ENCODE assay signal across 15 cellular contexts in the genomic region with DNA sequence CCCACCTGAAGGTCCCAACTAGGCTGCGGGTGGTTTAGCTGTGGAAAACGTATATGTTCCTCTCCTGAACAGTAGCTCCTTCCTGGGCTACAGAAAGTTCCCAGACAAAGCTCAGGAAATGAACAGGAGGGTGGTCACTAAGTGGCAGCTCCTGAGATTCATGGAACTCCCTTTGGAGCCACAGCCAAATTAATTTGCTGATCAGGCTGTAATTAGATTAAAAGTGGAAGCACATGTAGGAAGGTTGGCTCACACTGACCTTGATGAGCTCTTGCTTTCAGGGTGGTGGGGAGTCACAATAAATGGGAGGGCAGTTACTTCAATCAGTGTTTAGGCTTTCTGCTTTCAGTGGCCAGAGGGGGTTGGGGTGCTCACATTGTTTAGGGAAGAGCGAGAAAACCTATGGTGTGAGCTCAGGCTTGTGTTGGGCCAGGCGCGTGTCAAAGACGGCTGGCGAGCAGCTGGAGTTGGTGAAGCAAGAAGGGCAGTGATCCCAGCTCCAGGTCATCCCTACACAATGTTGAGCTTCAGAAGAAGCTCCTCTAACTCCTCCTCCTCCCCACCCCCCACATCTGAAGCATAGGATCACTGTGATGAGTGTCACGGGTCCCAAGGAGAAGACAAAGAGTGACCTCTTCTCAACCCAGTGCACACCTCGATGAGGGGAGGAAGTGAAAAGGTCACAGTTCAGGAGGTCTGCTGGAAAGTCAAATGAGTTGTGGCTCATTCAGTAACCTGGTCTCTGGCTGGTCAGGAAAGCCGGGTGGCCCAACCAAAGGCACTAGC. TPM values are rescaled to one million over a fixed set of nuclear protein-coding genes. Genes with fewer than 3 reads are reported as not detected.
DNase-seq lines count a peak whose midpoint lies in the region; ATAC-seq and TF ChIP-seq lines count a peak whose summit lies in the region.
"Had no signal": no experiment of that assay in that cellular context is flagged by ENCODE, and none has a peak within 500 bp of the region (broad histone marks: within the 10 kb centered on the region; RNA-seq: fewer than 3 reads in every experiment).

No MANE protein-coding gene starts in this region.

- peak; percentile 19 for DNase-seq in AG10803 (ENCODE audit: low read depth)
- no peak for DNase-seq in activated B cell treated with CpG ODN at 0.5 μM for 24 hours
- no peak for DNase-seq in iPS-NIHi7 (ENCODE audit: extremely low spot score)
- no peak for DNase-seq in NCI-H2227 treated with DMSO at 0.1 percent for 48 hours (lab: John Stamatoyannopoulos, UW)
- no peak for DNase-seq in activated naive CD4-positive, alpha-beta T cell treated with anti-CD3 and anti-CD28 coated beads, Interleukin-2, amount 50 U/mL, for 72 hours (ENCODE audit: low spot score in 2 of 2)
- DNase-seq: KBM-7; mammary epithelial cell; NCI-H146; stimulated activated CD4-positive, alpha-beta T cell treated with anti-CD3 and anti-CD28 coated beads, Interleukin-12 subunit alpha, Interleukin-12 subunit beta, amount 100 ng/mL, for 4 hours had no signal

- H3K4me3 ChIP-seq in AG10803 (ENCODE audit: low read length) = no peak overlapping the region
- H3K4me3 ChIP-seq: esophagus muscularis mucosa, SJSA1, upper lobe of left lung had no signal

- no peak overlapping the region for H3K27ac Mint-ChIP-seq in activated B cell treated with CpG ODN at 0.5 μM for 24 hours
- H3K27ac Mint-ChIP-seq in activated naive CD4-positive, alpha-beta T cell treated with anti-CD3 and anti-CD28 coated beads, Interleukin-2, amount 50 U/mL, for 72 hours = no peak overlapping the region

- no peaks in the 10 kb centered on the region for H3K27me3 Mint-ChIP-seq in activated B cell treated with CpG ODN at 0.5 μM for 24 hours

- no peaks in the 10 kb centered on the region for H3K9me3 Mint-ChIP-seq in activated B cell treated with CpG ODN at 0.5 μM for 24 hours
- H3K9me3 Mint-ChIP-seq in activated naive CD4-positive, alpha-beta T cell treated with anti-CD3 and anti-CD28 coated beads, Interleukin-2, amount 50 U/mL, for 72 hours = no peaks in the 10 kb centered on the region

- no peak overlapping the region for H3K4me3 Mint-ChIP-seq in activated B cell treated with CpG ODN at 0.5 μM for 24 hours

- POLR2A ChIA-PET in activated B cell treated with CpG ODN at 0.5 μM for 24 hours (lab: Charles Lee) = no interaction called here

- CTCF ChIA-PET in activated B cell treated with CpG ODN at 0.5 μM for 24 hours (lab: Charles Lee) = interaction anchor here (0.7 to 1.0 kb wide), 2 partner anchors 17 to 22 kb away, joined by 3 to 4 read pairs; no protein-coding TSS in a partner anchor

- peaks cover 9% of the 10 kb centered on the region for H3K36me3 Mint-ChIP-seq in activated B cell treated with CpG ODN at 0.5 μM for 24 hours (ENCODE audit: low read depth)
- H3K36me3 Mint-ChIP-seq in activated naive CD4-positive, alpha-beta T cell treated with anti-CD3 and anti-CD28 coated beads, Interleukin-2, amount 50 U/mL, for 72 hours = peaks cover 0 to 7% of the 10 kb centered on the region in 2 donors

- intact Hi-C loops in activated B cell treated with CpG ODN at 0.5 μM for 24 hours (cut with micrococcal nuclease) = loop anchor here (2.0 kb wide), 1 partner anchor 19 kb away; no protein-coding TSS in a partner anchor

- peaks cover 39% of the 10 kb centered on the region for H3K4me1 Mint-ChIP-seq in activated B cell treated with CpG ODN at 0.5 μM for 24 hours

- TF ChIP-seq CTCF in AG10803 (conservative IDR thresholded peaks at IDR 0.05; ENCODE audit: low read length) (no peak), activated B cell treated with CpG ODN at 0.5 μM for 24 hours (IDR thresholded peaks at IDR 0.05) (no peak)

- ATAC-seq in GM19025 (IDR thresholded peaks at IDR 0.05; ENCODE audit: low read depth, unreplicated experiment) (peak; percentile 67), HG02678 (IDR thresholded peaks at IDR 0.05; ENCODE audit: unreplicated experiment) (peak; percentile 68), activated B cell treated with CpG ODN at 0.5 μM for 24 hours (ENCODE audit: low read depth) (peak; percentile 73), GM21825 (IDR thresholded peaks at IDR 0.05; ENCODE audit: unreplicated experiment) (no peak)
- ATAC-seq in activated naive CD4-positive, alpha-beta T cell treated with anti-CD3 and anti-CD28 coated beads, Interleukin-2, amount 50 U/mL, for 72 hours = no peak

RNA-seq across cellular contexts. Expression of gene CLPB, which starts 42.5 kb away (rescaled TPM):
- 25.7 and 28.8 TPM in 2 replicates for total RNA-seq in activated B cell treated with CpG ODN at 0.5 μM for 24 hours
- 10 to 100 TPM; 40.0 to 58.4 TPM for total RNA-seq in activated naive CD4-positive, alpha-beta T cell treated with anti-CD3 and anti-CD28 coated beads, Interleukin-2, amount 50 U/mL, for 72 hours

Comparison
In these comparisons a context has a peak if more than half of its experiments do, and no peak if none do; other contexts are left out.
1. ATAC-seq: peak in GM19025 (single experiment), HG02678 (single experiment) and activated B cell treated with CpG ODN at 0.5 μM for 24 hours (single experiment); none in GM21825 (single experiment) and activated naive CD4-positive, alpha-beta T cell treated with anti-CD3 and anti-CD28 coated beads, Interleukin-2, amount 50 U/mL, for 72 hours (0 of 2).